25 cellular contexts compared by ENCODE assay signal in the genomic region with DNA sequence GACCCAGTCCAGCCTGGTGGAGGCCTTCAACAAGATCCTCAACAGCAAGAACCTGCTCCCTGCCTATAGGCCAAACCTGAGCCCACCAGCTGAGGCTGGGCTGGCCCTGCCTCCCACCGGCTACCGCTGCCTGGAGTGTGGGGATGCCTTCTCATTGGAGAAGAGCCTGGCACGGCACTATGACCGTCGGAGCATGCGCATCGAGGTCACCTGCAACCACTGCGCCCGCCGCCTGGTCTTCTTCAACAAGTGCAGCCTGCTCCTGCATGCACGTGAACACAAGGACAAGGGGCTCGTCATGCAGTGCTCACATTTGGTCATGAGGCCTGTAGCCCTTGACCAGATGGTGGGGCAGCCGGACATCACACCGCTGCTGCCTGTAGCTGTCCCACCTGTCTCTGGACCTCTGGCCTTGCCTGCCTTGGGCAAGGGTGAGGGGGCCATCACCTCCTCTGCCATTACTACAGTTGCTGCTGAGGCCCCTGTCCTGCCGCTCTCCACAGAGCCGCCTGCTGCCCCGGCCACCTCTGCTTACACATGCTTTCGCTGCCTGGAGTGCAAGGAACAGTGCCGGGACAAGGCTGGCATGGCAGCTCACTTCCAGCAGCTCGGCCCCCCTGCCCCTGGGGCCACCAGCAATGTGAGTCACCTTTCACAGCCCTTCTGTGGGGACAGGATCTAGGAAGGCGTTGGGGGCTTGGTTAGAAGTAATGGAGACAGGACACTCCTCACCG.
"Had no signal": no experiment of that assay in that cellular context is flagged by ENCODE, and none has a peak within 500 bp of the region (broad histone marks: within the 10 kb centered on the region; RNA-seq: fewer than 3 reads in every experiment).

No MANE protein-coding gene starts in this region.

- H3K4me3 Mint-ChIP-seq: activated CD4-positive, alpha-beta memory T cell treated with anti-CD3 and anti-CD28 coated beads, Interleukin-2, amount 10 ng/mL, durations not matched to agents 7 days and 5 days; activated CD8-positive, alpha-beta memory T cell treated with anti-CD3 and anti-CD28 coated beads, Interleukin-2, amount 10 ng/mL, durations not matched to agents 7 days and 5 days; activated naive CD4-positive, alpha-beta T cell treated with anti-CD3 and anti-CD28 coated beads, Interleukin-2, amount 10 ng/mL, durations not matched to agents 7 days and 5 days; activated naive CD8-positive, alpha-beta T cell treated with anti-CD3 and anti-CD28 coated beads, Interleukin-2, amount 50 U/mL, for 24 hours; neural progenitor cell; stimulated activated memory B cell treated with anti-CD40 and anti-IgM and Interleukin-4, amounts not matched to agents 10 μg/mL and 1 μg/mL and 100 μg/mL, for 72 hours; T-helper 2 cell treated with Interferon-gamma antibody and Interleukin-4, amounts not matched to agents 5 μg/mL and 100 μg/mL, for 36 hours; WTC11 had no signal

- H3K9me3 ChIP-seq: colonic mucosa, left ventricle myocardium inferior, pancreas, testis, upper lobe of left lung had no signal

- H3K4me2 ChIP-seq: neural progenitor cell, smooth muscle cell had no signal

- H3K4me3 ChIP-seq: colonic mucosa, left ventricle myocardium inferior, neural progenitor cell, pancreas, smooth muscle cell, testis, upper lobe of left lung had no signal

- H3K9ac ChIP-seq: neural progenitor cell had no signal

- H3K27me3 ChIP-seq: colonic mucosa, neural progenitor cell, pancreas, testis, upper lobe of left lung had no signal

- H3K27ac Mint-ChIP-seq: activated CD4-positive, alpha-beta memory T cell treated with anti-CD3 and anti-CD28 coated beads, Interleukin-2, amount 10 ng/mL, durations not matched to agents 7 days and 5 days; activated naive CD4-positive, alpha-beta T cell treated with anti-CD3 and anti-CD28 coated beads, Interleukin-2, amount 10 ng/mL, durations not matched to agents 7 days and 5 days; neural progenitor cell; stimulated activated memory B cell treated with anti-CD40 and anti-IgM and Interleukin-4, amounts not matched to agents 10 μg/mL and 1 μg/mL and 100 μg/mL, for 72 hours; T-helper 2 cell treated with Interferon-gamma antibody and Interleukin-4, amounts not matched to agents 5 μg/mL and 100 μg/mL, for 36 hours had no signal

- H3K36me3 ChIP-seq: neural progenitor cell had no signal

- H3K27ac ChIP-seq: colonic mucosa, left ventricle myocardium inferior, neural progenitor cell, pancreas, testis, upper lobe of left lung had no signal

- DNase-seq: activated CD4-positive, alpha-beta memory T cell treated with anti-CD3 and anti-CD28 coated beads, Interleukin-2, amount 10 ng/mL, durations not matched to agents 7 days and 5 days; activated CD4-positive, alpha-beta T cell treated with anti-CD3 and anti-CD28 coated beads for 4 hours; activated CD8-positive, alpha-beta memory T cell treated with anti-CD3 and anti-CD28 coated beads, Interleukin-2, amount 10 ng/mL, durations not matched to agents 7 days and 5 days; activated naive CD4-positive, alpha-beta T cell treated with anti-CD3 and anti-CD28 coated beads, Interleukin-2, amount 10 ng/mL, durations not matched to agents 7 days and 5 days; activated naive CD8-positive, alpha-beta T cell treated with anti-CD3 and anti-CD28 coated beads, Interleukin-2, amount 50 U/mL, for 24 hours; anterior cingulate cortex; central memory CD4-positive, alpha-beta T cell; colonic mucosa; erythroblast; head of caudate nucleus; left ventricle myocardium inferior; mammary epithelial cell; midbrain; stimulated activated CD4-positive, alpha-beta T cell treated with anti-CD3 and anti-CD28 coated beads, Interleukin-4, amount 100 ng/mL, for 24 hours; testis had no signal

- H3K9me3 Mint-ChIP-seq: activated CD4-positive, alpha-beta memory T cell treated with anti-CD3 and anti-CD28 coated beads, Interleukin-2, amount 10 ng/mL, durations not matched to agents 7 days and 5 days; activated naive CD4-positive, alpha-beta T cell treated with anti-CD3 and anti-CD28 coated beads, Interleukin-2, amount 10 ng/mL, durations not matched to agents 7 days and 5 days; activated naive CD8-positive, alpha-beta T cell treated with anti-CD3 and anti-CD28 coated beads, Interleukin-2, amount 50 U/mL, for 24 hours; brain; neural progenitor cell; stimulated activated memory B cell treated with anti-CD40 and anti-IgM and Interleukin-4, amounts not matched to agents 10 μg/mL and 1 μg/mL and 100 μg/mL, for 72 hours; T-helper 2 cell treated with Interferon-gamma antibody and Interleukin-4, amounts not matched to agents 5 μg/mL and 100 μg/mL, for 36 hours; WTC11 had no signal

- H2AFZ ChIP-seq: neural progenitor cell had no signal

- FAIRE-seq: frontal cortex, pancreas, TTC549 had no signal

- H3K27me3 Mint-ChIP-seq: activated CD4-positive, alpha-beta memory T cell treated with anti-CD3 and anti-CD28 coated beads, Interleukin-2, amount 10 ng/mL, durations not matched to agents 7 days and 5 days; activated CD8-positive, alpha-beta memory T cell treated with anti-CD3 and anti-CD28 coated beads, Interleukin-2, amount 10 ng/mL, durations not matched to agents 7 days and 5 days; activated naive CD4-positive, alpha-beta T cell treated with anti-CD3 and anti-CD28 coated beads, Interleukin-2, amount 10 ng/mL, durations not matched to agents 7 days and 5 days; activated naive CD8-positive, alpha-beta T cell treated with anti-CD3 and anti-CD28 coated beads, Interleukin-2, amount 50 U/mL, for 24 hours; stimulated activated memory B cell treated with anti-CD40 and anti-IgM and Interleukin-4, amounts not matched to agents 10 μg/mL and 1 μg/mL and 100 μg/mL, for 72 hours had no signal
